In the genomic region with DNA sequence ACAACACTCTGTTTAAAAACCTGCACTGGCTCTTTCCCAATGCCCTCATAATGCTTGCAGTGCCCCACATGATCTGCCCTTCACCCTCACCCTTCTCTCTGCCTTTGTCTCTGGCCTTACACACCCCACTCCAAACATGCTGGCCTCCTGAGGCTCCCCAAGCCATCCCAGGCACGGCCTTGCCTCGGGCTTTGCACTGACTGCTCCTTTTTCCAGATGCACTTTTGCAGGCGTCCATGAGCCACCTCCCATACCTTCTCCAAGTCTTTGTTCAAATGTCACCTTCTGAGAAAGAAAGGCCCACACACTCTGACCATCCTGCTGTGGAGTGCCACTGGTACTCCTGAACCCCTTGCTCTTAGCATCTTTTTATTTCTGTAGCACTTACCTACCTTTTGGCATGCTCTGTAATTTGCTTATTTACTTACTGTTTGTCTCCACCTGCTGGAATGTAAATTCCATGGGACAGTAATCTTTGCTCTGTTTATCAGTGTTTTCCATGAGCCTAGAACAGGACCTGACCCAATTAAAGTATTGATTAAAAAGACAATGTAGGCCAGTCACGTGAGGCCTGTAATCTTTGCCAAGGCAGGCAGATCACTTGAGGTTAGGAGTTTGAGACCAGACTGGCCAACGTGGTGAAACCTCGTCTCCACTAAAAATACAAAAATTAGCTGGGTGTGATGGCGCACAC, we compare ENCODE assay signal across 21 cellular contexts. TPM values are rescaled to one million over a fixed set of nuclear protein-coding genes. Genes with fewer than 3 reads are reported as not detected.
A peak's percentile ranks its signal among the peaks of the same experiment; 100 is the strongest.
DNase-seq lines count a peak whose midpoint lies in the region; ATAC-seq, FAIRE-seq and TF ChIP-seq lines count a peak whose summit lies in the region.
"Had no signal": no experiment of that assay in that cellular context is flagged by ENCODE, and none has a peak within 500 bp of the region (broad histone marks: within the 10 kb centered on the region; RNA-seq: fewer than 3 reads in every experiment).

No MANE protein-coding gene starts in this region.

- H3K9me3 ChIP-seq in HCT116 (ENCODE audit: control insufficient read depth in 1 of 2, insufficient read depth in 1 of 2, low read depth in 1 of 2, low read length in 2 of 2) (no peaks in the 10 kb centered on the region), K562 (replicated peaks; ENCODE audit: control insufficient read depth, insufficient read depth, low read depth, low read length) (no peaks in the 10 kb centered on the region), HepG2 (ENCODE audit: low read length) (no peaks in the 10 kb centered on the region)
- H3K9me3 ChIP-seq: colonic mucosa, right atrium auricular region had no signal

- in situ Hi-C loops in K562 (cut with MboI) (no loop called here), HepG2 (cut with HindIII; ENCODE audit: extremely low pct_ligation_motif_present, low pct_unique_long_range_greater_than_20kb) (no loop called here)

- no peaks in the 10 kb centered on the region for H3K9me1 ChIP-seq in K562 (ENCODE audit: control insufficient read depth, insufficient read depth, low read length)

- BruUV-seq in HCT116 (replicated peaks; lab: Mats Ljungman, UMichigan) (no TSS peak), K562 (replicated peaks; lab: Mats Ljungman, UMichigan) (no TSS peak), HepG2 (replicated peaks; lab: Mats Ljungman, UMichigan) (no TSS peak)

- H3K9ac ChIP-seq in HCT116 (ENCODE audit: low read length) (no peak overlapping the region), K562 (ENCODE audit: insufficient read depth in 1 of 2, low read depth in 2 of 2, low read length in 2 of 2) (no peak overlapping the region; a peak in 1 of 4 replicates), HepG2 (ENCODE audit: insufficient read depth, low read depth, low read length) (no peak overlapping the region)

- POLR2A ChIA-PET in HCT116 (lab: Charles Lee), result no interaction called here
- POLR2A ChIA-PET in K562 (lab: Yijun Ruan, JAX), result no interaction called here
- POLR2A ChIA-PET in HepG2 (lab: Yijun Ruan, JAX), result no interaction called here

- no peaks in the 10 kb centered on the region for H3K4me1 ChIP-seq in HCT116 (ENCODE audit: control insufficient read depth in 1 of 2, insufficient read depth in 2 of 2, low read length in 2 of 2)
- no peaks in the 10 kb centered on the region for H3K4me1 ChIP-seq in K562 (replicated peaks in 1 of 2; ENCODE audit: control insufficient read depth in 2 of 2, insufficient read depth in 2 of 2, low read length in 2 of 2)
- peaks cover 38% of the 10 kb centered on the region for H3K4me1 ChIP-seq in HepG2 (ENCODE audit: insufficient read depth, low read length)
- H3K4me1 ChIP-seq: colonic mucosa, right atrium auricular region had no signal

- H3K4me2 ChIP-seq in HCT116 (ENCODE audit: low read length) (no peak overlapping the region), K562 (ENCODE audit: insufficient read depth, low read length) (no peak overlapping the region), HepG2 (ENCODE audit: low read depth, low read length) (no peak overlapping the region)

- TF ChIP-seq CTCF in 22Rv1 (IDR thresholded peaks at IDR 0.05) (peak; percentile 42), HCT116 (IDR thresholded peaks at IDR 0.05 in 2 of 3, conservative IDR thresholded peaks at IDR 0.05 in 1 of 3; ENCODE audit: borderline replicate concordance in 1 of 3, insufficient read depth in 1 of 3, low read depth in 2 of 3, low read length in 2 of 3) (peak in 2 of 3 experiments; percentile 22 to 37; a peak in 3 of 6 replicates), K562 (IDR thresholded peaks at IDR 0.05 in 2 of 3, conservative IDR thresholded peaks at IDR 0.05 in 1 of 3; ENCODE audit: insufficient read depth in 2 of 3, low read depth in 1 of 3, low read length in 3 of 3) (peak in 1 of 3 experiments; percentile 23; a peak in 1 of 6 replicates), HepG2 (CRISPR knock-in tag; IDR thresholded peaks at IDR 0.05) (peak; percentile 65)

- TF ChIP-seq RAD21 in HCT116 (IDR thresholded peaks at IDR 0.05; ENCODE audit: low read depth), result peak; percentile 39; the same call in 1 of the 2 replicates
- peak in 1 of 2 experiments; percentile 22; a peak in 2 of 4 replicates for TF ChIP-seq RAD21 in K562 (CRISPR knock-in tag; conservative IDR thresholded peaks at IDR 0.05 in 1 of 2, IDR thresholded peaks at IDR 0.05 in 1 of 2)
- peak; percentile 58; the same call in 1 of the 2 replicates for TF ChIP-seq RAD21 in HepG2 (CRISPR knock-in tag; IDR thresholded peaks at IDR 0.05)

- H4K20me1 ChIP-seq in HCT116 (ENCODE audit: insufficient read depth) (no peaks in the 10 kb centered on the region), K562 (replicated peaks; ENCODE audit: control insufficient read depth, insufficient read depth, low read length) (no peaks in the 10 kb centered on the region), HepG2 (ENCODE audit: insufficient read depth, low read length) (peaks cover 5% of the 10 kb centered on the region)

- ATAC-seq in HCT116 (no peak), K562 (no peak), HepG2 (peak; percentile 45), left ventricle myocardium superior (no peak)

- RAD21 ChIA-PET in HCT116 (lab: Charles Lee; ENCODE audit: low non-redundant PET in 1 of 2, low total read pairs in 2 of 2, uncharacterized antibody in 2 of 2, unreplicated experiment in 2 of 2), result no interaction called here

- no peaks in the 10 kb centered on the region for H3K27me3 ChIP-seq in HCT116 (ENCODE audit: insufficient read depth, low read length)
- no peaks in the 10 kb centered on the region for H3K27me3 ChIP-seq in K562 (ENCODE audit: control insufficient read depth in 2 of 2, insufficient read depth in 2 of 2, low read length in 2 of 2)
- no peaks in the 10 kb centered on the region for H3K27me3 ChIP-seq in HepG2 (ENCODE audit: control insufficient read depth in 1 of 2, insufficient read depth in 2 of 2, low read length in 2 of 2)
- H3K27me3 ChIP-seq: colonic mucosa, right atrium auricular region had no signal

- DNase-seq in HCT116 (ENCODE audit: low read depth, low spot score), result no peak
- DNase-seq in K562 (ENCODE audit: extremely low read depth in 1 of 4, low spot score in 3 of 4), result no peak
- DNase-seq in HepG2 (ENCODE audit: low spot score), result peak; percentile 43
- no peak for DNase-seq in activated effector memory CD4-positive, alpha-beta T cell treated with Interleukin-2 at 50 U/mL for 16 hours
- DNase-seq in NOMO-1 treated with DMSO at 0.1 percent for 48 hours (lab: John Stamatoyannopoulos, UW; ENCODE audit: unreplicated experiment), result no peak
- no peak for DNase-seq in left ventricle myocardium superior
- no peak for DNase-seq in HTR-8/SVneo (ENCODE audit: insufficient read length, low spot score)
- DNase-seq: activated CD4-positive, alpha-beta memory T cell treated with anti-CD3 and anti-CD28 coated beads, Interleukin-2, amount 10 ng/mL, durations not matched to agents 7 days and 5 days; activated naive CD4-positive, alpha-beta T cell treated with anti-CD3 and anti-CD28 coated beads, Interleukin-2, amount 50 U/mL, for 16 hours; activated T-cell treated with anti-CD3 and anti-CD28 coated beads, Interleukin-2, amount 50 U/mL, for 1 hour; colonic mucosa; NCI-H345; stimulated activated naive CD4-positive, alpha-beta T cell treated with Interleukin-2 at 50 U/mL for 16 hours; WERI-Rb-1 had no signal

- TF ChIP-seq POLR2A in HCT116 (IDR thresholded peaks at IDR 0.05; ENCODE audit: borderline replicate concordance, extremely low read depth, insufficient read depth, insufficient read length) (no peak), K562 (conservative IDR thresholded peaks at IDR 0.05) (no peak), HepG2 (IDR thresholded peaks at IDR 0.05; ENCODE audit: insufficient read depth in 1 of 2, low read depth in 2 of 2, low read length in 2 of 2) (no peak)

- H3K27ac ChIP-seq in 22Rv1 (no peak overlapping the region), HCT116 (ENCODE audit: low read depth, low read length) (no peak overlapping the region), K562 (ENCODE audit: extremely low read depth, low read depth, low read length) (no peak overlapping the region), HepG2 (ENCODE audit: extremely low read length, insufficient read depth, low read length) (no peak overlapping the region)
- H3K27ac ChIP-seq: colonic mucosa, right atrium auricular region, WERI-Rb-1 had no signal

- WGBS in K562 (ENCODE audit: insufficient coverage, low coverage, missing lambda C conversion rate), result 57% methylated on average over 5 of the region's 7 CpGs
- 76% methylated on average over 7 of the region's 7 CpGs for WGBS in HepG2 (ENCODE audit: low lambda C conversion rate)

- no peak for FAIRE-seq in K562 (lab: Jason Lieb, UNC)
- no peak for FAIRE-seq in HepG2 (lab: Jason Lieb, UNC)
- no peak for FAIRE-seq in HTR-8/SVneo (lab: Jason Lieb, UNC)
- FAIRE-seq: frontal cortex had no signal

- H3K36me3 ChIP-seq in HCT116 (ENCODE audit: control insufficient read depth in 1 of 2, insufficient read depth in 2 of 2, low read length in 2 of 2), result no peaks in the 10 kb centered on the region; a peak in 1 of 4 replicates
- no peaks in the 10 kb centered on the region for H3K36me3 ChIP-seq in K562 (ENCODE audit: control insufficient read depth, insufficient read depth, low read length)
- H3K36me3 ChIP-seq in HepG2 (replicated peaks in 1 of 2; ENCODE audit: control insufficient read depth in 1 of 2, insufficient read depth in 2 of 2, low read length in 2 of 2), result peaks cover 10 to 12% of the 10 kb centered on the region in 2 experiments; a peak in 4 of 5 replicates
- H3K36me3 ChIP-seq: colonic mucosa, WERI-Rb-1 had no signal

- CTCF ChIA-PET in HCT116 (lab: Charles Lee), result interaction anchor here (1.0 kb wide), 1 partner anchor 69 kb away, joined by 4 read pairs; no protein-coding TSS in a partner anchor
- CTCF ChIA-PET in K562 (lab: Yijun Ruan, JAX; ENCODE audit: low intra/inter-chr PET ratio), result no interaction called here
- CTCF ChIA-PET in HepG2 (lab: Yijun Ruan, JAX; ENCODE audit: low intra/inter-chr PET ratio, low total read pairs), result interaction anchor here (1.4 kb wide), 1 partner anchor 69 kb away, joined by 4 read pairs; no protein-coding TSS in a partner anchor

- H3K4me3 ChIP-seq in HCT116 (replicated peaks in 1 of 2; ENCODE audit: low read depth in 1 of 2, low read length in 2 of 2), result no peak overlapping the region
- H3K4me3 ChIP-seq in K562, result no peak overlapping the region
- H3K4me3 ChIP-seq in HepG2 (replicated peaks in 1 of 3; ENCODE audit: insufficient read depth in 1 of 3, low read depth in 2 of 3, low read length in 3 of 3), result no peak overlapping the region
- H3K4me3 ChIP-seq: colonic mucosa, right atrium auricular region had no signal

- intact Hi-C loops in HCT116 (cut with micrococcal nuclease), result no loop called here
- intact Hi-C loops in K562 (cut with micrococcal nuclease), result no loop called here
- intact Hi-C loops in HepG2 (cut with micrococcal nuclease; ENCODE audit: unreplicated experiment), result loop anchor here (1.0 kb wide), 1 partner anchor 69 kb away; no protein-coding TSS in a partner anchor
- intact Hi-C loops in left ventricle myocardium superior (cut with micrococcal nuclease), result no loop called here

- H2AFZ ChIP-seq in HCT116 (ENCODE audit: low read depth, low read length, poor library complexity, severe bottlenecking) (no peak overlapping the region), K562 (ENCODE audit: low read depth, low read length) (no peak overlapping the region), HepG2 (ENCODE audit: low read length) (no peak overlapping the region)

- no peaks in the 10 kb centered on the region for H3K9me2 ChIP-seq in HCT116 (ENCODE audit: insufficient read depth)

- H3K79me2 ChIP-seq in HCT116 (ENCODE audit: insufficient read depth, low read length) (no peaks in the 10 kb centered on the region), K562 (ENCODE audit: control insufficient read depth, insufficient read depth, low read length) (no peaks in the 10 kb centered on the region), HepG2 (ENCODE audit: insufficient read depth, low read length) (no peaks in the 10 kb centered on the region)

- TF ChIP-seq EP300 in K562 (IDR thresholded peaks at IDR 0.05; ENCODE audit: low read length) (no peak), HepG2 (IDR thresholded peaks at IDR 0.05; ENCODE audit: low read depth in 2 of 2, low read length in 2 of 2) (no peak), HepG2 (CRISPR knock-in tag; IDR thresholded peaks at IDR 0.05; ENCODE audit: borderline replicate concordance) (no peak)

RNA-seq across cellular contexts. Expression of a gene that starts 30.7 kb away (rescaled TPM):
- total RNA-seq in HCT116 (2021; ENCODE audit: unreplicated experiment) (not detected), K562 (2014; rRNA removed) (not detected in 2 replicates), K562 (2014; rRNA removed; fragmentation: Illumina TruSeq; extraction: Trizol) (not detected in 2 replicates), K562 (2015; rRNA removed; fragmentation: Illumina TruSeq; extraction: Trizol) (not detected in 2 replicates), K562 (2021) (not detected in 2 replicates), HepG2 (2016; rRNA removed; fragmentation: Illumina TruSeq; extraction: Trizol) (not detected in 2 replicates), left ventricle myocardium superior (not detected)
- polyA plus RNA-seq in HCT116 (2012), result not detected in 2 replicates
- not detected in 2 replicates for total RNA-seq in K562 (2011; cell fraction: chromatin; rRNA removed; ENCODE audit: low replicate concordance)
- not detected in 2 replicates for total RNA-seq in K562 (2011; cell fraction: nucleolus; rRNA removed)
- not detected in 2 replicates for total RNA-seq in K562 (2011; cell fraction: nucleoplasm; rRNA removed)
- polyA plus RNA-seq in K562 (2011; rRNA removed) (not detected in 2 replicates), K562 (2014; fragmentation: Illumina TruSeq; extraction: Trizol) (not detected in 2 replicates), K562 (2014; fragmentation: Nextera tagmentation; extraction: Ambion mirVana) (not detected), K562 (2014; rRNA removed) (not detected in 2 replicates), HepG2 (2011; rRNA removed) (not detected in 2 replicates)
- not detected in 2 replicates for polyA plus RNA-seq in K562 (2011; cell fraction: cytosol; rRNA removed)
- not detected in 2 replicates for polyA plus RNA-seq in K562 (2011; cell fraction: nucleus; rRNA removed)
- polyA plus RNA-seq in K562 (2012), result not detected in 2 replicates
- not detected in 2 replicates for polyA minus RNA-seq in K562 (2011; rRNA and poly(A)+ RNA removed)
- polyA minus RNA-seq in K562 (2011; cell fraction: cytosol; rRNA and poly(A)+ RNA removed), result not detected in 2 replicates
- not detected in 2 replicates for polyA minus RNA-seq in K562 (2011; cell fraction: nucleus; rRNA and poly(A)+ RNA removed)
- not detected in 2 replicates for total RNA-seq in HepG2 (2016; cell fraction: cytosol; rRNA removed; fragmentation: Illumina TruSeq; extraction: Trizol; ENCODE audit: low read depth)
- not detected in 2 replicates for total RNA-seq in HepG2 (2016; cell fraction: insoluble cytoplasmic fraction; rRNA removed; fragmentation: Illumina TruSeq; extraction: Trizol)
- not detected in 2 replicates for total RNA-seq in HepG2 (2016; cell fraction: membrane; rRNA removed; fragmentation: Illumina TruSeq; extraction: Trizol)
- total RNA-seq in HepG2 (2016; cell fraction: nucleus; rRNA removed; fragmentation: Illumina TruSeq; extraction: Trizol), result not detected in 2 replicates
- not detected in 2 replicates for polyA plus RNA-seq in HepG2 (2011; cell fraction: cytosol; rRNA removed)
- polyA plus RNA-seq in HepG2 (2011; cell fraction: nucleus; rRNA removed), result not detected in 2 replicates
- not detected in 2 replicates for polyA plus RNA-seq in HepG2 (2012)
- polyA plus RNA-seq in HepG2 (2016; cell fraction: cytosol; fragmentation: Illumina TruSeq; extraction: Trizol; ENCODE audit: low read depth), result not detected in 2 replicates
- polyA plus RNA-seq in HepG2 (2016; cell fraction: insoluble cytoplasmic fraction; fragmentation: Illumina TruSeq; extraction: Trizol; ENCODE audit: low read depth), result not detected in 2 replicates
- not detected in 2 replicates for polyA plus RNA-seq in HepG2 (2016; cell fraction: membrane; fragmentation: Illumina TruSeq; extraction: Trizol; ENCODE audit: low read depth)
- not detected in 2 replicates for polyA plus RNA-seq in HepG2 (2016; cell fraction: nucleus; fragmentation: Illumina TruSeq; extraction: Trizol; ENCODE audit: insufficient read depth, low read depth)
- not detected in 2 replicates for polyA minus RNA-seq in HepG2 (2011; rRNA and poly(A)+ RNA removed; ENCODE audit: low replicate concordance)
- not detected in 2 replicates for polyA minus RNA-seq in HepG2 (2011; cell fraction: cytosol; rRNA and poly(A)+ RNA removed)
- polyA minus RNA-seq in HepG2 (2011; cell fraction: nucleus; rRNA and poly(A)+ RNA removed), result not detected in 2 replicates
- total RNA-seq: activated CD4-positive, alpha-beta memory T cell treated with anti-CD3 and anti-CD28 coated beads, Interleukin-2, amount 10 ng/mL, durations not matched to agents 7 days and 5 days; colonic mucosa; frontal cortex; HT1080; M059J; right atrium auricular region; T-helper 1 cell treated with Interleukin-12 subunit alpha and Interleukin-12 subunit beta and Interleukin-4 antibody, amounts not matched to agents 30 ng/mL and 1 ng/mL, for 36 hours; ureter had no signal

RNA-seq across cellular contexts. Expression of a gene that starts 49.4 kb away (rescaled TPM):
- total RNA-seq in HCT116 (2021; ENCODE audit: unreplicated experiment) (not detected), K562 (2014; rRNA removed) (not detected in 2 replicates), K562 (2014; rRNA removed; fragmentation: Illumina TruSeq; extraction: Trizol) (not detected in 2 replicates), K562 (2015; rRNA removed; fragmentation: Illumina TruSeq; extraction: Trizol) (not detected in 2 replicates), K562 (2021) (not detected in 2 replicates), HepG2 (2016; rRNA removed; fragmentation: Illumina TruSeq; extraction: Trizol) (not detected in 2 replicates), left ventricle myocardium superior (12.2 TPM)
- polyA plus RNA-seq in HCT116 (2012), result not detected in 2 replicates
- 0.12 TPM in 1 of 2 replicates, not detected in the other for total RNA-seq in K562 (2011; cell fraction: chromatin; rRNA removed; ENCODE audit: low replicate concordance)
- total RNA-seq in K562 (2011; cell fraction: nucleolus; rRNA removed), result not detected in 2 replicates
- not detected in 2 replicates for total RNA-seq in K562 (2011; cell fraction: nucleoplasm; rRNA removed)
- polyA plus RNA-seq in K562 (2011; rRNA removed) (not detected in 2 replicates), K562 (2014; fragmentation: Illumina TruSeq; extraction: Trizol) (not detected in 2 replicates), K562 (2014; fragmentation: Nextera tagmentation; extraction: Ambion mirVana) (not detected), K562 (2014; rRNA removed) (not detected in 2 replicates), HepG2 (2011; rRNA removed) (not detected in 2 replicates)
- polyA plus RNA-seq in K562 (2011; cell fraction: cytosol; rRNA removed), result not detected in 2 replicates
- not detected in 2 replicates for polyA plus RNA-seq in K562 (2011; cell fraction: nucleus; rRNA removed)
- polyA plus RNA-seq in K562 (2012), result not detected in 2 replicates
- not detected in 2 replicates for polyA minus RNA-seq in K562 (2011; rRNA and poly(A)+ RNA removed)
- not detected in 2 replicates for polyA minus RNA-seq in K562 (2011; cell fraction: cytosol; rRNA and poly(A)+ RNA removed)
- polyA minus RNA-seq in K562 (2011; cell fraction: nucleus; rRNA and poly(A)+ RNA removed), result not detected in 2 replicates
- not detected in 2 replicates for total RNA-seq in HepG2 (2016; cell fraction: cytosol; rRNA removed; fragmentation: Illumina TruSeq; extraction: Trizol; ENCODE audit: low read depth)
- total RNA-seq in HepG2 (2016; cell fraction: insoluble cytoplasmic fraction; rRNA removed; fragmentation: Illumina TruSeq; extraction: Trizol), result not detected in 2 replicates
- not detected in 2 replicates for total RNA-seq in HepG2 (2016; cell fraction: membrane; rRNA removed; fragmentation: Illumina TruSeq; extraction: Trizol)
- total RNA-seq in HepG2 (2016; cell fraction: nucleus; rRNA removed; fragmentation: Illumina TruSeq; extraction: Trizol), result not detected in 2 replicates
- polyA plus RNA-seq in HepG2 (2011; cell fraction: cytosol; rRNA removed), result not detected in 2 replicates
- 0.03 TPM in 1 of 2 replicates, not detected in the other for polyA plus RNA-seq in HepG2 (2011; cell fraction: nucleus; rRNA removed)
- not detected in 2 replicates for polyA plus RNA-seq in HepG2 (2012)
- polyA plus RNA-seq in HepG2 (2016; cell fraction: cytosol; fragmentation: Illumina TruSeq; extraction: Trizol; ENCODE audit: low read depth), result not detected in 2 replicates
- not detected in 2 replicates for polyA plus RNA-seq in HepG2 (2016; cell fraction: insoluble cytoplasmic fraction; fragmentation: Illumina TruSeq; extraction: Trizol; ENCODE audit: low read depth)
- polyA plus RNA-seq in HepG2 (2016; cell fraction: membrane; fragmentation: Illumina TruSeq; extraction: Trizol; ENCODE audit: low read depth), result not detected in 2 replicates
- polyA plus RNA-seq in HepG2 (2016; cell fraction: nucleus; fragmentation: Illumina TruSeq; extraction: Trizol; ENCODE audit: insufficient read depth, low read depth), result not detected in 2 replicates
- polyA minus RNA-seq in HepG2 (2011; rRNA and poly(A)+ RNA removed; ENCODE audit: low replicate concordance), result not detected in 2 replicates
- not detected in 2 replicates for polyA minus RNA-seq in HepG2 (2011; cell fraction: cytosol; rRNA and poly(A)+ RNA removed)
- not detected in 2 replicates for polyA minus RNA-seq in HepG2 (2011; cell fraction: nucleus; rRNA and poly(A)+ RNA removed)
- total RNA-seq: activated CD4-positive, alpha-beta memory T cell treated with anti-CD3 and anti-CD28 coated beads, Interleukin-2, amount 10 ng/mL, durations not matched to agents 7 days and 5 days; HT1080; T-helper 1 cell treated with Interleukin-12 subunit alpha and Interleukin-12 subunit beta and Interleukin-4 antibody, amounts not matched to agents 30 ng/mL and 1 ng/mL, for 36 hours had no signal

Comparison
In these comparisons a context has a peak if more than half of its experiments do, and no peak if none do; other contexts are left out.
1. RNA of a gene that starts 49.4 kb away (total RNA-seq): 12.2 TPM in left ventricle myocardium superior (single experiment); not detected in HCT116 (single experiment), not detected in HepG2 and 0.12 TPM in K562; every median in the first group is over 10 times any median in the second.